1 cellular context compared by ENCODE assay signal in genomic region chr11:75161506-75161905, GRCh38.
TF ChIP-seq lines count a peak whose summit lies in the region.

No MANE protein-coding gene starts in this region.

TF ChIP-seq in HepG2, 621 proteins besides CTCF, POLR2A, EP300 and RAD21 (continued from another document):
- TF ChIP-seq ZNF687 (CRISPR knock-in tag; IDR thresholded peaks at IDR 0.05) (peak; percentile 20; the same call in 1 of the 2 replicates), ZSCAN30 (CRISPR knock-in tag; IDR thresholded peaks at IDR 0.05) (no peak), RFX1 (IDR thresholded peaks at IDR 0.05) (peak; percentile 50; the same call in 1 of the 2 replicates), ZNF337 (CRISPR knock-in tag; IDR thresholded peaks at IDR 0.05; ENCODE audit: borderline replicate concordance, low read depth) (no peak), FUBP1 (CRISPR knock-in tag; IDR thresholded peaks at IDR 0.05; ENCODE audit: borderline replicate concordance) (no peak), KAT7 (CRISPR knock-in tag; IDR thresholded peaks at IDR 0.05; ENCODE audit: borderline replicate concordance) (no peak), MIXL1 (CRISPR knock-in tag; IDR thresholded peaks at IDR 0.05) (no peak), IRX3 (CRISPR knock-in tag; IDR thresholded peaks at IDR 0.05; ENCODE audit: borderline replicate concordance, low read depth) (no peak), ZNF503 (CRISPR knock-in tag; IDR thresholded peaks at IDR 0.05) (no peak), IRF9 (CRISPR knock-in tag; IDR thresholded peaks at IDR 0.05; ENCODE audit: borderline replicate concordance) (no peak), ETV5 (CRISPR knock-in tag; IDR thresholded peaks at IDR 0.05; ENCODE audit: borderline replicate concordance) (no peak), ZNF614 (CRISPR knock-in tag; IDR thresholded peaks at IDR 0.05; ENCODE audit: borderline replicate concordance) (no peak)
